In genomic region chr7:156578578-156578940, GRCh38 we compare ENCODE assay signal across 2 cellular contexts.
TF ChIP-seq lines count a peak whose summit lies in the region.

No MANE protein-coding gene starts in this region.

TF ChIP-seq in GM23338, 12 proteins besides CTCF, POLR2A, EP300 and RAD21 (continued from another document):
- TF ChIP-seq, protein P1, sequence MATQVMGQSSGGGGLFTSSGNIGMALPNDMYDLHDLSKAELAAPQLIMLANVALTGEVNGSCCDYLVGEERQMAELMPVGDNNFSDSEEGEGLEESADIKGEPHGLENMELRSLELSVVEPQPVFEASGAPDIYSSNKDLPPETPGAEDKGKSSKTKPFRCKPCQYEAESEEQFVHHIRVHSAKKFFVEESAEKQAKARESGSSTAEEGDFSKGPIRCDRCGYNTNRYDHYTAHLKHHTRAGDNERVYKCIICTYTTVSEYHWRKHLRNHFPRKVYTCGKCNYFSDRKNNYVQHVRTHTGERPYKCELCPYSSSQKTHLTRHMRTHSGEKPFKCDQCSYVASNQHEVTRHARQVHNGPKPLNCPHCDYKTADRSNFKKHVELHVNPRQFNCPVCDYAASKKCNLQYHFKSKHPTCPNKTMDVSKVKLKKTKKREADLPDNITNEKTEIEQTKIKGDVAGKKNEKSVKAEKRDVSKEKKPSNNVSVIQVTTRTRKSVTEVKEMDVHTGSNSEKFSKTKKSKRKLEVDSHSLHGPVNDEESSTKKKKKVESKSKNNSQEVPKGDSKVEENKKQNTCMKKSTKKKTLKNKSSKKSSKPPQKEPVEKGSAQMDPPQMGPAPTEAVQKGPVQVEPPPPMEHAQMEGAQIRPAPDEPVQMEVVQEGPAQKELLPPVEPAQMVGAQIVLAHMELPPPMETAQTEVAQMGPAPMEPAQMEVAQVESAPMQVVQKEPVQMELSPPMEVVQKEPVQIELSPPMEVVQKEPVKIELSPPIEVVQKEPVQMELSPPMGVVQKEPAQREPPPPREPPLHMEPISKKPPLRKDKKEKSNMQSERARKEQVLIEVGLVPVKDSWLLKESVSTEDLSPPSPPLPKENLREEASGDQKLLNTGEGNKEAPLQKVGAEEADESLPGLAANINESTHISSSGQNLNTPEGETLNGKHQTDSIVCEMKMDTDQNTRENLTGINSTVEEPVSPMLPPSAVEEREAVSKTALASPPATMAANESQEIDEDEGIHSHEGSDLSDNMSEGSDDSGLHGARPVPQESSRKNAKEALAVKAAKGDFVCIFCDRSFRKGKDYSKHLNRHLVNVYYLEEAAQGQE (IDR thresholded peaks at IDR 0.05; ENCODE audit: unreplicated experiment), result no peak
- no peak for TF ChIP-seq CREB1 (CRISPR knock-in tag; IDR thresholded peaks at IDR 0.05; ENCODE audit: low read depth)

TF ChIP-seq in K562, 482 proteins besides CTCF, POLR2A, EP300 and RAD21 (continued from another document):
- no peak for TF ChIP-seq ZBTB49 (CRISPR knock-in tag; IDR thresholded peaks at IDR 0.05; ENCODE audit: borderline replicate concordance)
